ENCODE assay signal across 10 cellular contexts in genomic region chr17:68777856-68778694, GRCh38.
DNase-seq lines count a peak whose midpoint lies in the region; ATAC-seq and TF ChIP-seq lines count a peak whose summit lies in the region.
"Had no signal": no experiment of that assay in that cellular context is flagged by ENCODE, and none has a peak within 500 bp of the region (broad histone marks: within the 10 kb centered on the region; RNA-seq: fewer than 3 reads in every experiment).

No MANE protein-coding gene starts in this region.

- TF ChIP-seq CTCF in endodermal cell (conservative IDR thresholded peaks at IDR 0.05) (no peak), ovary (IDR thresholded peaks at IDR 0.05) (no peak), upper lobe of right lung (IDR thresholded peaks at IDR 0.05) (no peak)

- peak overlapping the region; percentile 7 for H3K4me3 Mint-ChIP-seq in endodermal cell
- H3K4me3 Mint-ChIP-seq in activated CD4-positive, alpha-beta T cell treated with anti-CD3 and anti-CD28 coated beads, Interleukin-2, amount 10 ng/mL, durations not matched to agents 7 days and 5 days, result no peak overlapping the region
- no peak overlapping the region for H3K4me3 Mint-ChIP-seq in activated T-cell treated with anti-CD3 and anti-CD28 coated beads, Interleukin-2, amount 50 U/mL, for 72 hours
- H3K4me3 Mint-ChIP-seq in T-helper 2 cell treated with Interferon-gamma antibody and Interleukin-4, amounts not matched to agents 5 μg/mL and 100 μg/mL, for 36 hours, result no peak overlapping the region
- H3K4me3 Mint-ChIP-seq: activated CD8-positive, alpha-beta T cell treated with anti-CD3 and anti-CD28 coated beads, Interleukin-2, amount 10 ng/mL, durations not matched to agents 7 days and 5 days had no signal

- DNase-seq in DMS153 (lab: John Stamatoyannopoulos, UW) (peak; percentile 86), NCI-H2171 treated with DMSO at 0.1 percent for 48 hours (lab: John Stamatoyannopoulos, UW) (peak; percentile 89), endodermal cell (peak; percentile 64), ovary (no peak), upper lobe of right lung (no peak)
- DNase-seq in activated CD4-positive, alpha-beta T cell treated with anti-CD3 and anti-CD28 coated beads, Interleukin-2, amount 10 ng/mL, durations not matched to agents 7 days and 5 days, result no peak
- DNase-seq in activated T-cell treated with anti-CD3 and anti-CD28 coated beads, Interleukin-2, amount 50 U/mL, for 72 hours, result no peak
- DNase-seq in T-helper 2 cell treated with Interferon-gamma antibody and Interleukin-4, amounts not matched to agents 5 μg/mL and 100 μg/mL, for 36 hours (ENCODE audit: low spot score), result no peak

- no peak for ATAC-seq in activated T-cell treated with anti-CD3 and anti-CD28 coated beads, Interleukin-2, amount 50 U/mL, for 72 hours (replicated peaks in 1 of 2)
- ATAC-seq in upper lobe of right lung, result no peak
- ATAC-seq: activated CD8-positive, alpha-beta T cell treated with anti-CD3 and anti-CD28 coated beads, Interleukin-2, amount 10 ng/mL, durations not matched to agents 7 days and 5 days had no signal

- H3K9me3 Mint-ChIP-seq in endodermal cell, result peaks cover 14% of the 10 kb centered on the region
- H3K9me3 Mint-ChIP-seq in activated CD4-positive, alpha-beta T cell treated with anti-CD3 and anti-CD28 coated beads, Interleukin-2, amount 10 ng/mL, durations not matched to agents 7 days and 5 days, result no peaks in the 10 kb centered on the region
- no peaks in the 10 kb centered on the region for H3K9me3 Mint-ChIP-seq in activated T-cell treated with anti-CD3 and anti-CD28 coated beads, Interleukin-2, amount 50 U/mL, for 72 hours
- H3K9me3 Mint-ChIP-seq in T-helper 2 cell treated with Interferon-gamma antibody and Interleukin-4, amounts not matched to agents 5 μg/mL and 100 μg/mL, for 36 hours, result no peaks in the 10 kb centered on the region

- H3K4me1 ChIP-seq in endodermal cell (ENCODE audit: control insufficient read depth, insufficient read depth, low read length) (peaks cover 6% of the 10 kb centered on the region), ovary (ENCODE audit: insufficient read depth) (peaks cover 10% of the 10 kb centered on the region), upper lobe of right lung (no peaks in the 10 kb centered on the region)

- H3K36me3 ChIP-seq in endodermal cell (ENCODE audit: control insufficient read depth, insufficient read depth, low read length) (no peaks in the 10 kb centered on the region), ovary (no peaks in the 10 kb centered on the region), upper lobe of right lung (no peaks in the 10 kb centered on the region)
- H3K36me3 ChIP-seq: ascending aorta had no signal

- no peaks in the 10 kb centered on the region for H3K27me3 Mint-ChIP-seq in endodermal cell (ENCODE audit: insufficient read depth)
- peaks cover 13% of the 10 kb centered on the region for H3K27me3 Mint-ChIP-seq in activated CD4-positive, alpha-beta T cell treated with anti-CD3 and anti-CD28 coated beads, Interleukin-2, amount 10 ng/mL, durations not matched to agents 7 days and 5 days
- peaks cover 7% of the 10 kb centered on the region for H3K27me3 Mint-ChIP-seq in activated T-cell treated with anti-CD3 and anti-CD28 coated beads, Interleukin-2, amount 50 U/mL, for 72 hours (ENCODE audit: low read depth)
- peaks cover 8% of the 10 kb centered on the region for H3K27me3 Mint-ChIP-seq in T-helper 2 cell treated with Interferon-gamma antibody and Interleukin-4, amounts not matched to agents 5 μg/mL and 100 μg/mL, for 36 hours (ENCODE audit: low read depth)

- peaks cover 17% of the 10 kb centered on the region for H3K9me3 ChIP-seq in endodermal cell (ENCODE audit: control insufficient read depth, low read length)
- no peaks in the 10 kb centered on the region for H3K9me3 ChIP-seq in ovary
- no peaks in the 10 kb centered on the region for H3K9me3 ChIP-seq in upper lobe of right lung
- H3K9me3 ChIP-seq: ascending aorta had no signal

- H3K27ac Mint-ChIP-seq in endodermal cell, result peak overlapping the region; percentile 0
- H3K27ac Mint-ChIP-seq in activated CD4-positive, alpha-beta T cell treated with anti-CD3 and anti-CD28 coated beads, Interleukin-2, amount 10 ng/mL, durations not matched to agents 7 days and 5 days, result no peak overlapping the region
- no peak overlapping the region for H3K27ac Mint-ChIP-seq in activated T-cell treated with anti-CD3 and anti-CD28 coated beads, Interleukin-2, amount 50 U/mL, for 72 hours
- H3K27ac Mint-ChIP-seq in T-helper 2 cell treated with Interferon-gamma antibody and Interleukin-4, amounts not matched to agents 5 μg/mL and 100 μg/mL, for 36 hours, result no peak overlapping the region
- H3K27ac Mint-ChIP-seq: activated CD8-positive, alpha-beta T cell treated with anti-CD3 and anti-CD28 coated beads, Interleukin-2, amount 10 ng/mL, durations not matched to agents 7 days and 5 days had no signal

- no peak for TF ChIP-seq EP300 in ovary (IDR thresholded peaks at IDR 0.05)

- intact Hi-C loops in ovary (cut with DNase I) (loop anchor here in 3 of 4 donors (2.0 to 5.0 kb wide), 5 partner anchors 129 to 459 kb away; no protein-coding TSS in a partner anchor), upper lobe of right lung (cut with DNase I) (loop anchor here (10.0 kb wide), 1 partner anchor 457 kb away; no protein-coding TSS in a partner anchor)

- CTCF ChIA-PET in activated CD4-positive, alpha-beta T cell treated with anti-CD3 and anti-CD28 coated beads, Interleukin-2, amount 10 ng/mL, durations not matched to agents 7 days and 5 days (lab: Charles Lee), result no interaction called here

- no peak for TF ChIP-seq POLR2A in ovary (IDR thresholded peaks at IDR 0.05)

- H3K9ac ChIP-seq in endodermal cell (ENCODE audit: extremely low read depth, low read length, poor library complexity, severe bottlenecking), result peak overlapping the region; percentile 35

- H3K36me3 Mint-ChIP-seq in endodermal cell (ENCODE audit: low read depth), result no peaks in the 10 kb centered on the region
- no peaks in the 10 kb centered on the region for H3K36me3 Mint-ChIP-seq in activated CD4-positive, alpha-beta T cell treated with anti-CD3 and anti-CD28 coated beads, Interleukin-2, amount 10 ng/mL, durations not matched to agents 7 days and 5 days (ENCODE audit: low read depth)
- H3K36me3 Mint-ChIP-seq in activated T-cell treated with anti-CD3 and anti-CD28 coated beads, Interleukin-2, amount 50 U/mL, for 72 hours (ENCODE audit: insufficient read depth in 2 of 2), result no peaks in the 10 kb centered on the region
- no peaks in the 10 kb centered on the region for H3K36me3 Mint-ChIP-seq in T-helper 2 cell treated with Interferon-gamma antibody and Interleukin-4, amounts not matched to agents 5 μg/mL and 100 μg/mL, for 36 hours (ENCODE audit: low read depth)

- H3K27me3 ChIP-seq in endodermal cell (ENCODE audit: control insufficient read depth, insufficient read depth, low read length, poor library complexity, severe bottlenecking) (no peaks in the 10 kb centered on the region), ovary (no peaks in the 10 kb centered on the region), upper lobe of right lung (no peaks in the 10 kb centered on the region)
- H3K27me3 ChIP-seq: ascending aorta had no signal

- peak overlapping the region; percentile 32 for H3K4me3 ChIP-seq in endodermal cell (ENCODE audit: low read length)
- no peak overlapping the region for H3K4me3 ChIP-seq in ovary
- H3K4me3 ChIP-seq in upper lobe of right lung, result no peak overlapping the region
- H3K4me3 ChIP-seq: ascending aorta had no signal

- POLR2A ChIA-PET in activated CD4-positive, alpha-beta T cell treated with anti-CD3 and anti-CD28 coated beads, Interleukin-2, amount 10 ng/mL, durations not matched to agents 7 days and 5 days (lab: Charles Lee), result no interaction called here

- WGBS in endodermal cell (ENCODE audit: insufficient coverage in 1 of 2, insufficient read length in 1 of 2), 2 experiments, result 55 to 77% methylated on average over 7 to 10 of the region's 10 CpGs
- WGBS in ovary, 3 donors, result 41 to 46% (median 44%) methylated on average over 10 of the region's 10 CpGs

- H3K27ac ChIP-seq in endodermal cell (ENCODE audit: low read depth, low read length) (no peak overlapping the region), ovary (peak overlapping the region; percentile 7 to 77), upper lobe of right lung (no peak overlapping the region)
- H3K27ac ChIP-seq: ascending aorta had no signal

- peaks cover 31% of the 10 kb centered on the region for H3K4me1 Mint-ChIP-seq in endodermal cell
- H3K4me1 Mint-ChIP-seq in activated CD4-positive, alpha-beta T cell treated with anti-CD3 and anti-CD28 coated beads, Interleukin-2, amount 10 ng/mL, durations not matched to agents 7 days and 5 days, result no peaks in the 10 kb centered on the region
- H3K4me1 Mint-ChIP-seq in activated T-cell treated with anti-CD3 and anti-CD28 coated beads, Interleukin-2, amount 50 U/mL, for 72 hours (ENCODE audit: low read depth), result peaks cover 6% of the 10 kb centered on the region
- no peaks in the 10 kb centered on the region for H3K4me1 Mint-ChIP-seq in T-helper 2 cell treated with Interferon-gamma antibody and Interleukin-4, amounts not matched to agents 5 μg/mL and 100 μg/mL, for 36 hours (ENCODE audit: low read depth)

Comparison
In these comparisons a context has a peak if more than half of its experiments do, and no peak if none do; other contexts are left out.
1. DNase-seq: peak in DMS153 (single experiment), NCI-H2171 treated with DMSO at 0.1 percent for 48 hours (single experiment) and endodermal cell (single experiment); none in ovary (0 of 5), activated CD4-positive, alpha-beta T cell treated with anti-CD3 and anti-CD28 coated beads, Interleukin-2, amount 10 ng/mL, durations not matched to agents 7 days and 5 days (single experiment), activated T-cell treated with anti-CD3 and anti-CD28 coated beads, Interleukin-2, amount 50 U/mL, for 72 hours (0 of 2), T-helper 2 cell treated with Interferon-gamma antibody and Interleukin-4, amounts not matched to agents 5 μg/mL and 100 μg/mL, for 36 hours (single experiment) and upper lobe of right lung (single experiment).
2. H3K27ac ChIP-seq: peak in ovary (2 of 2); none in endodermal cell (single experiment) and upper lobe of right lung (single experiment).